In the genomic region with DNA sequence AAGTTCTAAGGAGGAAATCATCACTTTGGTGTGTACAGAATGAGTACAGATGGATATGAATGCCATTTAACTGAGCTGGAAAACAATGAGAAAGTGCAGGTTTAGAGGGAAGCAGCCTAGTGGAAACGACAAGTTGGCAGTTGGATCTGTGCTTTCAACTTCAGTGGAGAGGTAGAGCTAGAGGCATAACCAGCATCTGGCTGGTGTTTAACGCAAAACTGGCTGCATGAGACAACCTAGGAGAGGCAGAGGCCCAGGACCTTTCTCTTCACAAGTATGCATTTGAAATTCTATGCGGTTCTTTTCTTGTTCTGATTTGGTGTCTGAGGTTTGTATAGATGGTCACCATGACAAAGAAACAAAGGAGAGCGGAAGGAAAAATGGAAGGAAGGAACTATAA, we compare ENCODE assay signal across 29 cellular contexts.
"Had no signal": no experiment of that assay in that cellular context is flagged by ENCODE, and none has a peak within 500 bp of the region (broad histone marks: within the 10 kb centered on the region; RNA-seq: fewer than 3 reads in every experiment).

No MANE protein-coding gene starts in this region.

- DNase-seq: activated CD4-positive, alpha-beta memory T cell treated with anti-CD3 and anti-CD28 coated beads for 36 hours; activated CD4-positive, alpha-beta T cell treated with anti-CD3 and anti-CD28 coated beads, Interleukin-2, amount 10 ng/mL, durations not matched to agents 24 days and 14 days; activated CD4-positive, CD25-positive, alpha-beta regulatory T cell treated with anti-CD3 and anti-CD28 coated beads, Interleukin-2, amount 50 U/mL, for 72 hours; activated CD8-positive, alpha-beta memory T cell treated with anti-CD3 and anti-CD28 coated beads, Interleukin-2, amount 50 U/mL, for 4 hours; activated gamma-delta T cell; activated naive CD4-positive, alpha-beta T cell treated with anti-CD3 and anti-CD28 coated beads, Interleukin-2, amount 50 U/mL, for 16 hours; activated T-cell treated with anti-CD3 and anti-CD28 coated beads, Interleukin-2, amount 50 U/mL, for 1 hour; amniotic stem cell; caudate nucleus; cortex of kidney; foreskin keratinocyte; heart left ventricle; hypothalamus; kidney glomerular epithelial cell; lower lobe of right lung; mesenchymal stem cell; occipital lobe; right cardiac atrium; stimulated activated CD4-positive, alpha-beta T cell treated with anti-CD3 and anti-CD28 coated beads, Interleukin-15, amount 100 ng/mL, for 24 hours; stimulated activated CD4-positive, alpha-beta T cell treated with anti-CD3 and anti-CD28 coated beads, Interleukin-2, amount 100 ng/mL, for 24 hours; stimulated activated naive CD4-positive, alpha-beta T cell; T-helper 9 cell; WERI-Rb-1 had no signal

- H3K4me1 Mint-ChIP-seq: activated CD4-positive, alpha-beta T cell treated with anti-CD3 and anti-CD28 coated beads, Interleukin-2, amount 10 ng/mL, durations not matched to agents 24 days and 14 days; nephron had no signal

- H3K36me3 Mint-ChIP-seq: activated CD4-positive, alpha-beta memory T cell treated with anti-CD3 and anti-CD28 coated beads for 36 hours had no signal

- H3K4me3 Mint-ChIP-seq: activated CD4-positive, alpha-beta memory T cell treated with anti-CD3 and anti-CD28 coated beads for 36 hours; activated CD4-positive, alpha-beta T cell treated with anti-CD3 and anti-CD28 coated beads, Interleukin-2, amount 10 ng/mL, durations not matched to agents 24 days and 14 days; nephron; T-helper 1 cell treated with Interleukin-12 subunit alpha and Interleukin-12 subunit beta and Interleukin-4 antibody, amounts not matched to agents 30 μg/mL and 1 μg/mL, for 36 hours had no signal

- H3K4me1 ChIP-seq: foreskin keratinocyte, heart left ventricle, lower lobe of right lung, suprapubic skin, tibial nerve had no signal

- H3K9me3 Mint-ChIP-seq: activated CD4-positive, alpha-beta memory T cell treated with anti-CD3 and anti-CD28 coated beads for 36 hours; activated CD4-positive, alpha-beta T cell treated with anti-CD3 and anti-CD28 coated beads, Interleukin-2, amount 10 ng/mL, durations not matched to agents 24 days and 14 days; nephron; T-helper 1 cell treated with Interleukin-12 subunit alpha and Interleukin-12 subunit beta and Interleukin-4 antibody, amounts not matched to agents 30 μg/mL and 1 μg/mL, for 36 hours had no signal

- H3K4me3 ChIP-seq: esophagus muscularis mucosa, heart left ventricle, lower lobe of right lung, suprapubic skin, tibial nerve had no signal

- H3K36me3 ChIP-seq: esophagus muscularis mucosa, heart left ventricle, lower lobe of right lung, suprapubic skin, tibial nerve, WERI-Rb-1 had no signal

- H3K9me3 ChIP-seq: esophagus muscularis mucosa, heart left ventricle, lower lobe of right lung, suprapubic skin, tibial nerve had no signal

- H3K27me3 ChIP-seq: esophagus muscularis mucosa, heart left ventricle, suprapubic skin, tibial nerve had no signal

- ATAC-seq: foreskin keratinocyte, heart left ventricle, left lobe of liver, lower lobe of right lung, right cardiac atrium had no signal

- H3K27ac ChIP-seq: esophagus muscularis mucosa, foreskin keratinocyte, heart left ventricle, lower lobe of right lung, suprapubic skin, tibial nerve, WERI-Rb-1 had no signal

- H3K27ac Mint-ChIP-seq: activated CD4-positive, alpha-beta memory T cell treated with anti-CD3 and anti-CD28 coated beads for 36 hours; activated CD4-positive, alpha-beta T cell treated with anti-CD3 and anti-CD28 coated beads, Interleukin-2, amount 10 ng/mL, durations not matched to agents 24 days and 14 days; nephron; T-helper 1 cell treated with Interleukin-12 subunit alpha and Interleukin-12 subunit beta and Interleukin-4 antibody, amounts not matched to agents 30 μg/mL and 1 μg/mL, for 36 hours had no signal
